ENCODE assay signal across 15 cellular contexts in the genomic region with DNA sequence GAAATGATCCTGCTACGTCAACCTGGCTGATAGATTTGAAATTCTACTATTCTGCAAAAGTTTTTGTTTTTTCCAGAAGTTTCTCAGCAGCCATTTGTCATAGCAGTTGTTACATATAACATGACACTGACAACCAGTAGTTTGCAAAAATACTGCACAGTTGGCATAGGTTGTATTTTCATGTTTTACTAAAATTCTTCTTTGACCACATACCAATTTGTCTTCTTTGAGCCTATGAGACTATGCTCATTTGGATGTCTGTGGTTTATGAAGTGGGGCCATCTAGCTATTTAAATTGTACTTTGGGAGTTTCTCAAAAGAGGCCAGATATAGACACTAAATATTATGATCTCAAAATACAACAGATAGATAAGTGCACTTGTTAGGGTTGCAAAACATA.
DNase-seq lines count a peak whose midpoint lies in the region; ATAC-seq and TF ChIP-seq lines count a peak whose summit lies in the region.
"Had no signal": no experiment of that assay in that cellular context is flagged by ENCODE, and none has a peak within 500 bp of the region (broad histone marks: within the 10 kb centered on the region; RNA-seq: fewer than 3 reads in every experiment).

No MANE protein-coding gene starts in this region.

- no peak for TF ChIP-seq CTCF in fibroblast of the aortic adventitia (IDR thresholded peaks at IDR 0.05; ENCODE audit: insufficient read depth, low read length)

- H3K4me3 ChIP-seq in fibroblast of the aortic adventitia (ENCODE audit: low read depth, low read length), result no peak overlapping the region
- H3K4me3 ChIP-seq: GM23338 had no signal

- ATAC-seq in GM18498 (IDR thresholded peaks at IDR 0.05; ENCODE audit: unreplicated experiment), result no peak
- ATAC-seq in HG03439 (IDR thresholded peaks at IDR 0.05; ENCODE audit: unreplicated experiment), result no peak
- ATAC-seq: CD8-positive, alpha-beta T cell; GM23338 had no signal

- DNase-seq in AG08395 (ENCODE audit: low spot score), result peak; percentile 45
- DNase-seq in EH (ENCODE audit: low read depth), result peak; percentile 57
- DNase-seq in RPMI7951 (ENCODE audit: low read depth), result peak; percentile 52
- DNase-seq in fibroblast of the aortic adventitia (ENCODE audit: low read depth), result peak; percentile 13
- DNase-seq in activated CD4-positive, CD25-positive, alpha-beta regulatory T cell (lab: John Stamatoyannopoulos, UW), result no peak
- DNase-seq in NCI-H82 (lab: John Stamatoyannopoulos, UW), result no peak
- DNase-seq: ACHN; CD8-positive, alpha-beta T cell; DMS153; GDM1; H7; IMR-90 had no signal

Comparison
In these comparisons a context has a peak if more than half of its experiments do, and no peak if none do; other contexts are left out.
1. DNase-seq: peak in AG08395 (single experiment), EH (single experiment), RPMI7951 (single experiment) and fibroblast of the aortic adventitia (single experiment); none in activated CD4-positive, CD25-positive, alpha-beta regulatory T cell (0 of 4) and NCI-H82 (single experiment).